In the genomic region with DNA sequence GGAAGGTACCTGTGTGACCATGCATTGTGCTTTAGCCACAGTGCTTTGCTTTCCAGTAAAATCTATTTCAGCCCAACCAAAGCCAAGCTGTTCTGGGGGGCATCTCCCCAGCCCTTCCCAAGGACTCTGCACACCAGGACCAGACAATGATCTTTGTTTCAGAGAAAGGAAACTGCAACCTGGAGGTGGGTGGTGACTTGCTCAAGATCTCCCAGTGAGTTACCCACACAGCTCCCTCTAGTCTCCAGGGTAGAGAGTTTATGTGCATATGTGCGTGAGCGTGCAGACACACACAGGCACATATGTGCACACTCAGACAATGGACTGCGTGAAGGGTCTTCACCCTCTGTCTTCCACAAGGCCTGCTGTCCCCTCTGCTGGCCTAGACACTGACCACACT, we compare ENCODE assay signal across 21 cellular contexts.
DNase-seq lines count a peak whose midpoint lies in the region; ATAC-seq and TF ChIP-seq lines count a peak whose summit lies in the region.
"Had no signal": no experiment of that assay in that cellular context is flagged by ENCODE, and none has a peak within 500 bp of the region (broad histone marks: within the 10 kb centered on the region; RNA-seq: fewer than 3 reads in every experiment).

No MANE protein-coding gene starts in this region.

- TF ChIP-seq CTCF in GM13976 (IDR thresholded peaks at IDR 0.05; ENCODE audit: borderline replicate concordance, control extremely low read depth, extremely low read depth, insufficient read depth, missing control alignments): peak; percentile 10
- TF ChIP-seq CTCF in activated CD8-positive, alpha-beta T cell treated with anti-CD3 and anti-CD28 coated beads for 36 hours (IDR thresholded peaks at IDR 0.05): no peak
- TF ChIP-seq CTCF in GM20000 (IDR thresholded peaks at IDR 0.05; ENCODE audit: extremely low read depth, missing control alignments): no peak
- TF ChIP-seq CTCF in coronary artery (IDR thresholded peaks at IDR 0.05): no peak

- peaks cover 48% of the 10 kb centered on the region for H3K4me1 Mint-ChIP-seq in activated CD4-positive, alpha-beta T cell treated with anti-CD3 and anti-CD28 coated beads, Interleukin-2, amount 10 ng/mL, durations not matched to agents 24 days and 14 days
- H3K4me1 Mint-ChIP-seq in activated CD8-positive, alpha-beta T cell treated with anti-CD3 and anti-CD28 coated beads for 36 hours (ENCODE audit: low read depth): peaks cover 57% of the 10 kb centered on the region

- DNase-seq in activated CD4-positive, alpha-beta T cell treated with anti-CD3 and anti-CD28 coated beads, Interleukin-2, amount 10 ng/mL, durations not matched to agents 24 days and 14 days: peak; percentile 70
- no peak for DNase-seq in activated CD4-positive, alpha-beta T cell treated with anti-CD3 and anti-CD28 coated beads, Interleukin-2, amount 50 U/mL, for 1 hour
- DNase-seq in GM13976 (ENCODE audit: low spot score): no peak
- DNase-seq in activated CD8-positive, alpha-beta T cell treated with anti-CD3 and anti-CD28 coated beads for 36 hours: peak; percentile 56
- no peak for DNase-seq in neuronal stem cell (ENCODE audit: low spot score)
- no peak for DNase-seq in ecto neural progenitor cell (ENCODE audit: low spot score)
- no peak for DNase-seq in GM20000 (ENCODE audit: low spot score)
- DNase-seq in coronary artery (ENCODE audit: low spot score): no peak
- DNase-seq: activated B cell treated with CpG ODN at 0.5 μM for 24 hours; caudate nucleus; CD8-positive, alpha-beta memory T cell; hippocampal formation; mammary epithelial cell; NCI-H187; Right ventricle myocardium superior; T-helper 1 cell; upper lobe of left lung had no signal

- H3K27ac Mint-ChIP-seq in activated CD4-positive, alpha-beta T cell treated with anti-CD3 and anti-CD28 coated beads, Interleukin-2, amount 10 ng/mL, durations not matched to agents 24 days and 14 days: no peak overlapping the region
- no peak overlapping the region for H3K27ac Mint-ChIP-seq in activated CD8-positive, alpha-beta T cell treated with anti-CD3 and anti-CD28 coated beads for 36 hours
- H3K27ac Mint-ChIP-seq: activated B cell treated with CpG ODN at 0.5 μM for 24 hours had no signal

- no peak overlapping the region for H4K8ac ChIP-seq in neuronal stem cell (ENCODE audit: low read depth, low read length)

- no peaks in the 10 kb centered on the region for H3K36me3 Mint-ChIP-seq in activated CD4-positive, alpha-beta T cell treated with anti-CD3 and anti-CD28 coated beads, Interleukin-2, amount 10 ng/mL, durations not matched to agents 24 days and 14 days (ENCODE audit: low read depth)
- no peaks in the 10 kb centered on the region for H3K36me3 Mint-ChIP-seq in activated CD8-positive, alpha-beta T cell treated with anti-CD3 and anti-CD28 coated beads for 36 hours (ENCODE audit: low read depth)
- H3K36me3 Mint-ChIP-seq: CD8-positive, alpha-beta memory T cell; naive B cell had no signal

- CTCF ChIA-PET in activated CD8-positive, alpha-beta T cell treated with anti-CD3 and anti-CD28 coated beads for 36 hours (lab: Charles Lee): interaction anchor here (1.8 kb wide), 1 partner anchor 9 kb away, joined by 10 read pairs; no protein-coding TSS in a partner anchor

- no peaks in the 10 kb centered on the region for H3K79me1 ChIP-seq in neuronal stem cell (ENCODE audit: low read depth, low read length)

- no peak overlapping the region for H3K4me2 ChIP-seq in neuronal stem cell (ENCODE audit: insufficient read depth, low read length, poor library complexity, severe bottlenecking)
- H3K4me2 ChIP-seq: A549 had no signal

- POLR2A ChIA-PET in activated CD8-positive, alpha-beta T cell treated with anti-CD3 and anti-CD28 coated beads for 36 hours (lab: Charles Lee): interaction anchor here (0.6 to 1.2 kb wide), 3 partner anchors 19 to 160 kb away, joined by 3 to 5 read pairs (median 3); no protein-coding TSS in a partner anchor

- H3K4me3 ChIP-seq in neuronal stem cell (ENCODE audit: low read length in 2 of 2) (no peak overlapping the region), coronary artery (no peak overlapping the region)
- H3K4me3 ChIP-seq: A549, prostate gland, smooth muscle cell, upper lobe of left lung had no signal

- no peaks in the 10 kb centered on the region for H3K9me3 ChIP-seq in neuronal stem cell (replicated peaks in 1 of 2; ENCODE audit: control insufficient read depth in 2 of 2, insufficient read depth in 1 of 2, low read depth in 1 of 2, low read length in 2 of 2)
- H3K9me3 ChIP-seq: A549, prostate gland, upper lobe of left lung had no signal

- H3K27ac ChIP-seq in neuronal stem cell (replicated peaks; ENCODE audit: low read length) (no peak overlapping the region), coronary artery (no peak overlapping the region)
- H3K27ac ChIP-seq: A549, prostate gland had no signal

- H3K9me3 Mint-ChIP-seq in activated CD4-positive, alpha-beta T cell treated with anti-CD3 and anti-CD28 coated beads, Interleukin-2, amount 10 ng/mL, durations not matched to agents 24 days and 14 days: no peaks in the 10 kb centered on the region
- H3K9me3 Mint-ChIP-seq in activated CD8-positive, alpha-beta T cell treated with anti-CD3 and anti-CD28 coated beads for 36 hours: peaks cover 2% of the 10 kb centered on the region
- H3K9me3 Mint-ChIP-seq: activated B cell treated with CpG ODN at 0.5 μM for 24 hours; CD8-positive, alpha-beta memory T cell had no signal

- in situ Hi-C loops in GM13976 (cut with MboI; ENCODE audit: low sequenced_read_pairs, unreplicated experiment): no loop called here

- no peak overlapping the region for H3K9ac ChIP-seq in neuronal stem cell (ENCODE audit: low read depth, low read length, poor library complexity)

- peaks cover 0 to 14% (median 0%) of the 10 kb centered on the region in 3 experiments for H3K27me3 ChIP-seq in neuronal stem cell (ENCODE audit: control insufficient read depth in 3 of 3, insufficient read depth in 3 of 3, low read depth in 1 of 3, low read length in 3 of 3)
- H3K27me3 ChIP-seq: upper lobe of left lung had no signal

- H3K27me3 Mint-ChIP-seq in activated CD4-positive, alpha-beta T cell treated with anti-CD3 and anti-CD28 coated beads, Interleukin-2, amount 10 ng/mL, durations not matched to agents 24 days and 14 days: peaks cover 30% of the 10 kb centered on the region
- H3K27me3 Mint-ChIP-seq in activated CD8-positive, alpha-beta T cell treated with anti-CD3 and anti-CD28 coated beads for 36 hours: peaks cover 6% of the 10 kb centered on the region
- H3K27me3 Mint-ChIP-seq: activated B cell treated with CpG ODN at 0.5 μM for 24 hours, naive B cell had no signal

- peaks cover 2 to 20% of the 10 kb centered on the region in 2 donors for H3K4me1 ChIP-seq in neuronal stem cell (ENCODE audit: control insufficient read depth in 2 of 2, insufficient read depth in 1 of 2, low read depth in 1 of 2, low read length in 2 of 2)
- H3K4me1 ChIP-seq: A549, prostate gland had no signal

- no peak overlapping the region for H3K4me3 Mint-ChIP-seq in activated CD4-positive, alpha-beta T cell treated with anti-CD3 and anti-CD28 coated beads, Interleukin-2, amount 10 ng/mL, durations not matched to agents 24 days and 14 days
- H3K4me3 Mint-ChIP-seq in activated CD8-positive, alpha-beta T cell treated with anti-CD3 and anti-CD28 coated beads for 36 hours: no peak overlapping the region

- no CpG with 5 or more reads among the region's 3 CpGs for WGBS in neuronal stem cell (ENCODE audit: extremely low coverage in 2 of 2, insufficient read length in 2 of 2, insufficient replicate concordance in 1 of 2), 2 donors

- peak overlapping the region; percentile 77 for H2BK15ac ChIP-seq in neuronal stem cell (ENCODE audit: low read length)

- intact Hi-C loops in activated CD4-positive, alpha-beta T cell treated with anti-CD3 and anti-CD28 coated beads, Interleukin-2, amount 10 ng/mL, durations not matched to agents 24 days and 14 days (cut with micrococcal nuclease): loop anchor here (10.0 kb wide), 1 partner anchor 175 kb away; no protein-coding TSS in a partner anchor
- intact Hi-C loops in activated CD8-positive, alpha-beta T cell treated with anti-CD3 and anti-CD28 coated beads for 36 hours (cut with micrococcal nuclease): no loop called here

- no peak overlapping the region for H3K4ac ChIP-seq in neuronal stem cell (ENCODE audit: low read length)

- no peaks in the 10 kb centered on the region for H3K36me3 ChIP-seq in neuronal stem cell (replicated peaks in 1 of 2; ENCODE audit: control insufficient read depth in 2 of 2, insufficient read depth in 2 of 2, low read length in 2 of 2)
- H3K36me3 ChIP-seq: prostate gland, upper lobe of left lung had no signal

- peak overlapping the region; percentile 35 for H2AK5ac ChIP-seq in neuronal stem cell (ENCODE audit: low read depth, low read length)

- H3K18ac ChIP-seq in neuronal stem cell (ENCODE audit: low read length): peak overlapping the region; percentile 49

- H3K14ac ChIP-seq in neuronal stem cell (ENCODE audit: low read length): no peak overlapping the region

- ATAC-seq in activated CD8-positive, alpha-beta T cell treated with anti-CD3 and anti-CD28 coated beads for 36 hours: peak; percentile 40

- no peak overlapping the region for H3K23ac ChIP-seq in neuronal stem cell (ENCODE audit: low read depth, low read length, poor library complexity)

- no peak overlapping the region for H2BK12ac ChIP-seq in neuronal stem cell (ENCODE audit: low read length)

- H2BK120ac ChIP-seq in neuronal stem cell (ENCODE audit: low read depth, low read length): no peak overlapping the region

- H4K91ac ChIP-seq in neuronal stem cell (ENCODE audit: low read depth, low read length, poor library complexity): no peak overlapping the region

- H2AFZ ChIP-seq in neuronal stem cell (ENCODE audit: low read length): no peak overlapping the region

- H2BK5ac ChIP-seq in neuronal stem cell (ENCODE audit: low read length): peak overlapping the region; percentile 4

Comparison
In these comparisons a context has a peak if more than half of its experiments do, and no peak if none do; other contexts are left out.
1. DNase-seq: peak in activated CD4-positive, alpha-beta T cell treated with anti-CD3 and anti-CD28 coated beads, Interleukin-2, amount 10 ng/mL, durations not matched to agents 24 days and 14 days (single experiment) and activated CD8-positive, alpha-beta T cell treated with anti-CD3 and anti-CD28 coated beads for 36 hours (single experiment); none in activated CD4-positive, alpha-beta T cell treated with anti-CD3 and anti-CD28 coated beads, Interleukin-2, amount 50 U/mL, for 1 hour (single experiment), GM13976 (single experiment), neuronal stem cell (single experiment), ecto neural progenitor cell (single experiment), GM20000 (single experiment) and coronary artery (single experiment).